Comparison of ENCODE assay signal across 8 cellular contexts in the genomic region with DNA sequence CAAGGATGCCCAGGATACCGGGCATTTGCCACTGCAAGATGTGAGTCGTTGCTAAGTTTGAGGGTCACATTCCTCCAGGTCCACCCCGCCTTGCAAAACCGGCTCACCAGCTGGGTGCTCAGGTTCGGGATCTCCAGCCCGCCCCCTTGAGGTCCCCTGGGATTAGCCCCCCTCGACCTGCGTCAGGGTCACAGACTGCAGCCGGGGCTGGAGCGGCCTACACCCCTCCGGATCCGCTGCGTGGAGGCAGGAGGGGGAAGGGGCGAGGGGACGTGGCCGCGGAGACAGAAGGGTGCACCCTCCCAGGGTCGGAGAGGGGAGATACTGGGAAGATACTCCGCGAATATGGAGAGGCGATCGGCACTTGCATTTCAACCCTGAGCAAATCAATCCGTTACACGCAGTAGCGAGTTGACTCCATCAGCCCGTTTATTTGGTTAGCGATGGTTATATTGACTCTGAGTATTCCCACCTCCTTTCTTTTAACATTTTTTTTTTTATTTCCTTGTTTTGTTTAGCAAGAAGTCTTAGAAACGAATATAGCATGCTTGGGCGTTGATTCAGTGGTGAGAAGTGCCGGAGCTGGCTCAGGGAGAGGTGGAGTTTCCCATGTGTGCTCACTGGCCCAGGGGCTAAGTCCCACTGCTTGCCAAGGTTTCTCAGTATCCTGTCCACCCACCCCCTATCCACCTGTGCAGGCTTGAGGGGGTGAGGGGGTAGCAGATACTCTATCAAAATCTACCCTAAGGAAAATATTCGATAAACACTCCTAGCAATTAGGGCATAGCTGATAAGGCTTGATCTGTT. TPM values are rescaled to one million over a fixed set of nuclear protein-coding genes. Genes with fewer than 3 reads are reported as not detected.
A peak's percentile ranks its signal among the peaks of the same experiment; 100 is the strongest.
DNase-seq lines count a peak whose midpoint lies in the region; ATAC-seq and TF ChIP-seq lines count a peak whose summit lies in the region.

No MANE protein-coding gene starts in this region.

- TF ChIP-seq CTCF in brain (conservative IDR thresholded peaks at IDR 0.05), result peak in 1 of 2 experiments; percentile 33

- ATAC-seq in GM19035 (IDR thresholded peaks at IDR 0.05; ENCODE audit: unreplicated experiment) (peak; percentile 39), HG03354 (IDR thresholded peaks at IDR 0.05; ENCODE audit: poor library complexity, severe bottlenecking, unreplicated experiment) (peak; percentile 34)

- DNase-seq in CD1c-positive myeloid dendritic cell (ENCODE audit: extremely low spot score), result peak; percentile 47
- DNase-seq in SK-N-MC (ENCODE audit: low read depth, low spot score), result no peak
- peak; percentile 90 for DNase-seq in renal cortical epithelial cell (ENCODE audit: low read depth)
- no peak for DNase-seq in cerebellar nuclear complex (lab: John Stamatoyannopoulos, UW)

- H3K27ac ChIP-seq in SK-N-MC, result no peak overlapping the region

- peaks cover 47% of the 10 kb centered on the region for H3K4me1 Mint-ChIP-seq in brain

- H3K27me3 Mint-ChIP-seq in brain, result peaks cover 9% of the 10 kb centered on the region

- peaks cover 0 to 2% (median 0%) of the 10 kb centered on the region in 5 experiments for H3K9me3 Mint-ChIP-seq in brain

- no peaks in the 10 kb centered on the region for H3K9me3 ChIP-seq in SK-N-MC (ENCODE audit: low read depth, low read length)

- H3K9ac ChIP-seq in SK-N-MC (ENCODE audit: insufficient read length), result peak overlapping the region; percentile 83

- H3K36me3 Mint-ChIP-seq in brain, result peaks cover 8% of the 10 kb centered on the region

- H3K4me3 ChIP-seq in SK-N-MC (peak overlapping the region; percentile 95), iPS-11a (ENCODE audit: low read depth, low read length) (peak overlapping the region; percentile 55)

- H3K4me3 Mint-ChIP-seq in brain, result peak overlapping the region; percentile 86 to 94 (median 92)

- no peaks in the 10 kb centered on the region for H3K36me3 ChIP-seq in SK-N-MC (ENCODE audit: insufficient read depth, low read length)

- H3K27ac Mint-ChIP-seq in brain, result peak overlapping the region; percentile 72 to 91 (median 82)

RNA-seq across cellular contexts. Expression of a gene that starts 1.0 kb away (rescaled TPM):
- 8.8 TPM for polyA plus RNA-seq in brain (ENCODE audit: insufficient read depth, low read depth, low replicate concordance)
- 18.4 and 44.5 TPM in 2 replicates for total RNA-seq in renal cortical epithelial cell

RNA-seq across cellular contexts. Expression of a gene that starts 35.4 kb away (rescaled TPM):
- polyA plus RNA-seq in brain (ENCODE audit: insufficient read depth, low read depth, low replicate concordance), result 24.5 TPM
- 36.1 and 41.3 TPM in 2 replicates for total RNA-seq in renal cortical epithelial cell

Comparison
In these comparisons a context has a peak if more than half of its experiments do, and no peak if none do; other contexts are left out.
1. DNase-seq: peak in CD1c-positive myeloid dendritic cell (single experiment) and renal cortical epithelial cell (single experiment); none in SK-N-MC (single experiment) and cerebellar nuclear complex (0 of 2).